ENCODE assay signal across 8 cellular contexts in genomic region chr10:35447693-35448407, GRCh38.
DNase-seq lines count a peak whose midpoint lies in the region; ATAC-seq and TF ChIP-seq lines count a peak whose summit lies in the region.

No MANE protein-coding gene starts in this region.

- peaks cover 92% of the 10 kb centered on the region for H3K79me2 ChIP-seq in hepatocyte

- H3K4me3 ChIP-seq in adrenal gland (peak overlapping the region in 1 of 4 donors; percentile 12), hepatocyte (no peak overlapping the region)

- no peak for TF ChIP-seq CTCF in adrenal gland (IDR thresholded peaks at IDR 0.05)
- no peak for TF ChIP-seq CTCF in hepatocyte (IDR thresholded peaks at IDR 0.05; ENCODE audit: poor library complexity)

- no peak overlapping the region for H2AFZ ChIP-seq in hepatocyte

- H3K27me3 Mint-ChIP-seq in stimulated activated memory B cell treated with anti-CD40 and anti-IgM and Interleukin-4, amounts not matched to agents 10 μg/mL and 1 μg/mL and 100 μg/mL, for 72 hours: no peaks in the 10 kb centered on the region

- peak overlapping the region; percentile 60 for H3K4me2 ChIP-seq in hepatocyte

- no peak for ATAC-seq in stimulated activated memory B cell treated with anti-CD40 and anti-IgM and Interleukin-4, amounts not matched to agents 10 μg/mL and 1 μg/mL and 100 μg/mL, for 72 hours
- ATAC-seq in GM19351 (IDR thresholded peaks at IDR 0.05; ENCODE audit: unreplicated experiment) (no peak), HG02798 (IDR thresholded peaks at IDR 0.05; ENCODE audit: poor library complexity, unreplicated experiment) (no peak), HG03378 (IDR thresholded peaks at IDR 0.05; ENCODE audit: unreplicated experiment) (no peak)

- peaks cover 46% of the 10 kb centered on the region for H4K20me1 ChIP-seq in hepatocyte (ENCODE audit: insufficient read depth, poor library complexity, severe bottlenecking)

- H3K9me3 Mint-ChIP-seq in stimulated activated memory B cell treated with anti-CD40 and anti-IgM and Interleukin-4, amounts not matched to agents 10 μg/mL and 1 μg/mL and 100 μg/mL, for 72 hours: peaks cover 15% of the 10 kb centered on the region

- no peaks in the 10 kb centered on the region for H3K9me2 ChIP-seq in hepatocyte (replicated peaks; ENCODE audit: insufficient read depth)

- H3K27ac ChIP-seq in adrenal gland: peak overlapping the region; percentile 14 to 89 (median 61)
- peak overlapping the region; percentile 62 for H3K27ac ChIP-seq in hepatocyte

- H3K36me3 ChIP-seq in adrenal gland (replicated peaks in 1 of 2) (no peaks in the 10 kb centered on the region), hepatocyte (replicated peaks; ENCODE audit: insufficient read depth, low read depth) (no peaks in the 10 kb centered on the region)

- no peak for TF ChIP-seq POLR2A in adrenal gland (IDR thresholded peaks at IDR 0.05)

- H3K27me3 ChIP-seq in adrenal gland (no peaks in the 10 kb centered on the region), hepatocyte (no peaks in the 10 kb centered on the region)

- H3K4me3 Mint-ChIP-seq in stimulated activated memory B cell treated with anti-CD40 and anti-IgM and Interleukin-4, amounts not matched to agents 10 μg/mL and 1 μg/mL and 100 μg/mL, for 72 hours: no peak overlapping the region

- H3K9me3 ChIP-seq in adrenal gland (replicated peaks in 1 of 3) (no peaks in the 10 kb centered on the region), hepatocyte (ENCODE audit: low read depth) (no peaks in the 10 kb centered on the region)

- H3K4me1 ChIP-seq in adrenal gland (replicated peaks in 1 of 2) (peaks cover 56 to 61% of the 10 kb centered on the region in 2 donors), hepatocyte (ENCODE audit: insufficient read depth) (peaks cover 38% of the 10 kb centered on the region)

- WGBS in adrenal gland, 4 donors: 34 to 42% (median 37%) methylated on average over 14 of the region's 14 CpGs
- 43% methylated on average over 14 of the region's 14 CpGs for WGBS in hepatocyte (ENCODE audit: low lambda C conversion rate, missing lambda C conversion rate)

- peaks cover 20% of the 10 kb centered on the region for H3K36me3 Mint-ChIP-seq in stimulated activated memory B cell treated with anti-CD40 and anti-IgM and Interleukin-4, amounts not matched to agents 10 μg/mL and 1 μg/mL and 100 μg/mL, for 72 hours

- H3K27ac Mint-ChIP-seq in stimulated activated memory B cell treated with anti-CD40 and anti-IgM and Interleukin-4, amounts not matched to agents 10 μg/mL and 1 μg/mL and 100 μg/mL, for 72 hours: peak overlapping the region; percentile 62

- H3K4me1 Mint-ChIP-seq in stimulated activated memory B cell treated with anti-CD40 and anti-IgM and Interleukin-4, amounts not matched to agents 10 μg/mL and 1 μg/mL and 100 μg/mL, for 72 hours: peaks cover 67% of the 10 kb centered on the region

- intact Hi-C loops in adrenal gland (cut with DNase I): no loop called here

- peak; percentile 68 for DNase-seq in DMS 273 treated with DMSO at 0.1 percent for 48 hours (lab: John Stamatoyannopoulos, UW)
- DNase-seq in NCI-H1694 (lab: John Stamatoyannopoulos, UW): peak; percentile 12
- DNase-seq in adrenal gland: peak in 6 of 7 donors; percentile 52 to 82 (median 66)
- DNase-seq in hepatocyte (ENCODE audit: low spot score): no peak
